10 cellular contexts compared by ENCODE assay signal in genomic region chr4:3767569-3768288, GRCh38. TPM values are rescaled to one million over a fixed set of nuclear protein-coding genes. Genes with fewer than 3 reads are reported as not detected.
DNase-seq lines count a peak whose midpoint lies in the region; ATAC-seq and TF ChIP-seq lines count a peak whose summit lies in the region.
"Had no signal": no experiment of that assay in that cellular context is flagged by ENCODE, and none has a peak within 500 bp of the region (broad histone marks: within the 10 kb centered on the region; RNA-seq: fewer than 3 reads in every experiment).

No MANE protein-coding gene starts in this region.

- peak overlapping the region in 4 of 11 experiments; percentile 12 to 59 (median 42); a peak in 6 of 22 replicates for H3K9ac ChIP-seq in BLaER1 treated with 17β-estradiol and CSF1 and Interleukin-3, amounts not matched to agents 10 nM and 100 nM

- peaks cover 0 to 76% (median 39%) of the 10 kb centered on the region in 11 experiments; a peak in 15 of 22 replicates for H4K20me1 ChIP-seq in BLaER1 treated with 17β-estradiol and CSF1 and Interleukin-3, amounts not matched to agents 10 nM and 100 nM

- H3K27me3 ChIP-seq in BLaER1 treated with 17β-estradiol and CSF1 and Interleukin-3, amounts not matched to agents 10 nM and 100 nM: peaks cover 18 to 66% (median 29%) of the 10 kb centered on the region in 11 experiments; a peak in 21 of 22 replicates
- peaks cover 20% of the 10 kb centered on the region for H3K27me3 ChIP-seq in H7 (ENCODE audit: control insufficient read depth, insufficient read depth, low read length)

- DNase-seq in H7 (peak; percentile 77), astrocyte of the spinal cord (ENCODE audit: low read depth, low spot score) (peak; percentile 2), lung microvascular endothelial cell (ENCODE audit: low read depth in 2 of 2) (peak; percentile 12 to 56), NCI-H1694 (lab: John Stamatoyannopoulos, UW) (no peak)

- peak overlapping the region in 3 of 10 experiments; percentile 31 to 42 (median 32); a peak in 3 of 20 replicates for H3K4me3 ChIP-seq in BLaER1 treated with 17β-estradiol and CSF1 and Interleukin-3, amounts not matched to agents 10 nM and 100 nM
- peak overlapping the region; percentile 28 for H3K4me3 ChIP-seq in H7 (ENCODE audit: insufficient read depth, low read depth, low read length)
- no peak overlapping the region for H3K4me3 ChIP-seq in astrocyte of the spinal cord (ENCODE audit: low read depth, low read length)
- H3K4me3 ChIP-seq: skin epidermis had no signal

- no peak for TF ChIP-seq CTCF in astrocyte of the spinal cord (IDR thresholded peaks at IDR 0.05; ENCODE audit: low read depth, low read length)

- in situ Hi-C loops in astrocyte of the spinal cord (cut with HindIII; ENCODE audit: low sequenced_read_pairs): no loop called here

- no peaks in the 10 kb centered on the region for H3K36me3 ChIP-seq in BLaER1 treated with 17β-estradiol and CSF1 and Interleukin-3, amounts not matched to agents 10 nM and 100 nM
- H3K36me3 ChIP-seq in H7 (replicated peaks; ENCODE audit: control insufficient read depth, insufficient read depth, low read length): no peaks in the 10 kb centered on the region

- peak overlapping the region; percentile 66 to 94 (median 89) for H3K4me2 ChIP-seq in BLaER1 treated with 17β-estradiol and CSF1 and Interleukin-3, amounts not matched to agents 10 nM and 100 nM

- H3K27ac ChIP-seq in BLaER1 treated with 17β-estradiol and CSF1 and Interleukin-3, amounts not matched to agents 10 nM and 100 nM: peak overlapping the region in 3 of 11 experiments; percentile 64 to 68 (median 66); a peak in 4 of 22 replicates
- H3K27ac ChIP-seq: skin epidermis had no signal

- ATAC-seq in HG03159 (IDR thresholded peaks at IDR 0.05; ENCODE audit: unreplicated experiment) (no peak), GM19397 (IDR thresholded peaks at IDR 0.05; ENCODE audit: unreplicated experiment) (no peak), HG03460 (IDR thresholded peaks at IDR 0.05; ENCODE audit: unreplicated experiment) (no peak)

- H3K9me3 ChIP-seq in BLaER1 treated with 17β-estradiol and CSF1 and Interleukin-3, amounts not matched to agents 10 nM and 100 nM (replicated peaks in 1 of 11): no peaks in the 10 kb centered on the region

- H3K4me1 ChIP-seq in BLaER1 treated with 17β-estradiol and CSF1 and Interleukin-3, amounts not matched to agents 10 nM and 100 nM: peaks cover 32 to 91% (median 86%) of the 10 kb centered on the region in 10 experiments

RNA-seq across cellular contexts. Expression of gene ADRA2C, which starts 1.5 kb away (rescaled TPM):
- 32.1 and 34.1 TPM in 2 replicates for total RNA-seq in H7 (2014; rRNA removed; shearing (Covaris generic))
- total RNA-seq in lung microvascular endothelial cell: under 0.01 TPM in 2 replicates
- total RNA-seq: activated naive CD4-positive, alpha-beta T cell treated with anti-CD3 and anti-CD28 coated beads for 36 hours had no signal

Comparison
In these comparisons a context has a peak if more than half of its experiments do, and no peak if none do; other contexts are left out.
1. RNA of gene ADRA2C, which starts 1.5 kb away (total RNA-seq): 32.1 to 34.1 TPM in H7; under 0.01 TPM in lung microvascular endothelial cell; every median in the first group is over 10 times any median in the second.